Comparison of ENCODE assay signal across 7 cellular contexts in genomic region chr1:120032253-120032652, GRCh38. TPM values are rescaled to one million over a fixed set of nuclear protein-coding genes. Genes with fewer than 3 reads are reported as not detected.
DNase-seq lines count a peak whose midpoint lies in the region; ATAC-seq, FAIRE-seq and TF ChIP-seq lines count a peak whose summit lies in the region.
"Not testable (repeated sequence)": the region's sequence is repeated elsewhere in the genome, so short reads cannot be mapped to it uniquely, and the experiment has no call there.

No MANE protein-coding gene starts in this region.

- CTCF ChIA-PET in Calu3 (lab: Charles Lee); HepG2 (lab: Yijun Ruan, JAX; ENCODE audit: low intra/inter-chr PET ratio, low total read pairs): not testable (repeated sequence)

- not testable (repeated sequence) for H3K27ac ChIP-seq in HepG2 (ENCODE audit: extremely low read length, insufficient read depth, low read length); liver (ENCODE audit: low read depth in 1 of 2, low read length in 2 of 2); prostate gland; stomach

- H3K36me3 ChIP-seq in HepG2 (replicated peaks in 1 of 2; ENCODE audit: control insufficient read depth in 1 of 2, insufficient read depth in 2 of 2, low read length in 2 of 2); liver (ENCODE audit: control insufficient read depth in 4 of 4, insufficient read depth in 3 of 4, low read depth in 1 of 4, low read length in 3 of 4); prostate gland; stomach: not testable (repeated sequence)

- not testable (repeated sequence) for H3K27me3 ChIP-seq in HepG2 (ENCODE audit: control insufficient read depth in 1 of 2, insufficient read depth in 2 of 2, low read length in 2 of 2); liver (ENCODE audit: control insufficient read depth in 4 of 4, insufficient read depth in 4 of 4, low read length in 3 of 4); prostate gland (replicated peaks; ENCODE audit: insufficient read depth); stomach

- not testable (repeated sequence) for H3K79me2 ChIP-seq in HepG2 (ENCODE audit: insufficient read depth, low read length)

- H3K9me3 Mint-ChIP-seq in Calu3 (ENCODE audit: low read depth, unreplicated experiment), result not testable (repeated sequence)

- ATAC-seq in HepG2, result not testable (repeated sequence)

- H3K4me2 ChIP-seq in HepG2 (ENCODE audit: low read depth, low read length), result not testable (repeated sequence)

- not testable (repeated sequence) for H3K9me3 ChIP-seq in HepG2 (ENCODE audit: low read length); liver (ENCODE audit: control insufficient read depth in 4 of 4, low read length in 3 of 4); prostate gland; stomach

- WGBS in HepG2 (ENCODE audit: low lambda C conversion rate), result no CpG with 5 or more reads among the region's 3 CpGs
- WGBS in liver, result 30% methylated on average over 2 of the region's 3 CpGs
- WGBS in prostate gland, result no CpG with 5 or more reads among the region's 3 CpGs
- 21 to 58% (median 22%) methylated on average over 2 of the region's 3 CpGs; no CpG with 5 or more reads in 2 of the 5 donors for WGBS in stomach, 5 donors

- not testable (repeated sequence) for H3K4me1 Mint-ChIP-seq in Calu3 (ENCODE audit: low read depth, unreplicated experiment)

- H3K4me3 Mint-ChIP-seq in Calu3 (ENCODE audit: low read depth, unreplicated experiment), result not testable (repeated sequence)

- not testable (repeated sequence) for TF ChIP-seq RAD21 in HepG2 (CRISPR knock-in tag; IDR thresholded peaks at IDR 0.05); liver (IDR thresholded peaks at IDR 0.05)

- TF ChIP-seq CTCF in Calu3 (IDR thresholded peaks at IDR 0.05; ENCODE audit: unreplicated experiment); HepG2 (CRISPR knock-in tag; IDR thresholded peaks at IDR 0.05); liver (IDR thresholded peaks at IDR 0.05; ENCODE audit: low read depth, low read length, missing input control); prostate gland (IDR thresholded peaks at IDR 0.05); stomach (IDR thresholded peaks at IDR 0.05): not testable (repeated sequence)

- H4K20me1 ChIP-seq in HepG2 (ENCODE audit: insufficient read depth, low read length), result not testable (repeated sequence)

- H3K27me3 Mint-ChIP-seq in Calu3 (ENCODE audit: unreplicated experiment), result not testable (repeated sequence)

- not testable (repeated sequence) for BruUV-seq in Calu3 (replicated peaks; lab: Mats Ljungman, UMichigan); HepG2 (replicated peaks; lab: Mats Ljungman, UMichigan)

- not testable (repeated sequence) for H2AFZ ChIP-seq in HepG2 (ENCODE audit: low read length)

- not testable (repeated sequence) for TF ChIP-seq POLR2A in H54 (IDR thresholded peaks at IDR 0.05; ENCODE audit: low read depth, low read length); HepG2 (IDR thresholded peaks at IDR 0.05; ENCODE audit: insufficient read depth in 1 of 2, low read depth in 2 of 2, low read length in 2 of 2); prostate gland (IDR thresholded peaks at IDR 0.05); stomach (IDR thresholded peaks at IDR 0.05)

- not testable (repeated sequence) for H3K36me3 Mint-ChIP-seq in Calu3 (ENCODE audit: insufficient read depth, unreplicated experiment)

- POLR2A ChIA-PET in HepG2 (lab: Yijun Ruan, JAX), result not testable (repeated sequence)

- DNase-seq in Calu3 (peak; percentile 0), mucosa of gallbladder (ENCODE audit: low spot score) (peak; percentile 10), prostate gland (ENCODE audit: low spot score) (peak; percentile 37), stomach (peak; percentile 26)
- not testable (repeated sequence) for DNase-seq in H54 (ENCODE audit: insufficient read length, low spot score); HepG2 (ENCODE audit: low spot score)

- H3K9ac ChIP-seq in HepG2 (ENCODE audit: insufficient read depth, low read depth, low read length); liver (ENCODE audit: low read depth in 1 of 2, low read length in 2 of 2): not testable (repeated sequence)

- H3K27ac Mint-ChIP-seq in Calu3 (ENCODE audit: unreplicated experiment), result not testable (repeated sequence)

- intact Hi-C loops in Calu3 (cut with micrococcal nuclease; ENCODE audit: unreplicated experiment); HepG2 (cut with micrococcal nuclease; ENCODE audit: unreplicated experiment); prostate gland (cut with DNase I); stomach (cut with DNase I; ENCODE audit: low total_unique reads): not testable (repeated sequence)

- TF ChIP-seq EP300 in HepG2 (IDR thresholded peaks at IDR 0.05; ENCODE audit: low read depth in 2 of 2, low read length in 2 of 2); HepG2 (CRISPR knock-in tag; IDR thresholded peaks at IDR 0.05; ENCODE audit: borderline replicate concordance); stomach (IDR thresholded peaks at IDR 0.05): not testable (repeated sequence)

- H3K4me3 ChIP-seq in HepG2 (replicated peaks in 1 of 3; ENCODE audit: insufficient read depth in 1 of 3, low read depth in 2 of 3, low read length in 3 of 3); liver (ENCODE audit: low read depth in 1 of 3, low read length in 3 of 3); prostate gland; stomach: not testable (repeated sequence)

- FAIRE-seq in H54 (lab: Jason Lieb, UNC), result peak; percentile 77
- FAIRE-seq in HepG2 (lab: Jason Lieb, UNC), result peak; percentile 70

- H3K4me1 ChIP-seq in HepG2 (ENCODE audit: insufficient read depth, low read length); liver (ENCODE audit: control insufficient read depth in 4 of 4, insufficient read depth in 4 of 4, low read length in 3 of 4); prostate gland (replicated peaks); stomach: not testable (repeated sequence)

- in situ Hi-C loops in HepG2 (cut with HindIII; ENCODE audit: extremely low pct_ligation_motif_present, low pct_unique_long_range_greater_than_20kb), result not testable (repeated sequence)

TF ChIP-seq in HepG2, 621 proteins besides CTCF, POLR2A, EP300 and RAD21:
- TF ChIP-seq FOXA3 (CRISPR knock-in tag; IDR thresholded peaks at IDR 0.05), result 0 out of 2 replicates have a peak, but pooled peaks have one; percentile 9

TF ChIP-seq in liver, 16 proteins besides CTCF, POLR2A, EP300 and RAD21:
- TF ChIP-seq FOXA1 (IDR thresholded peaks at IDR 0.05) (peak; percentile 52), JUND (IDR thresholded peaks at IDR 0.05) (peak in 1 of 2 donors; percentile 31), RXRA (IDR thresholded peaks at IDR 0.05) (peak in 1 of 2 donors; percentile 23), HNF4A (conservative IDR thresholded peaks at IDR 0.05) (peak; percentile 26 to 32), SP1 (IDR thresholded peaks at IDR 0.05) (peak; percentile 15), FOXA2 (IDR thresholded peaks at IDR 0.05) (peak; percentile 51)

RNA-seq across cellular contexts. Expression of gene NOTCH2, which starts 37.2 kb away (rescaled TPM):
- total RNA-seq in Calu3 (2022) (72.6 and 79.6 TPM in 2 replicates), HepG2 (2016; rRNA removed; fragmentation: Illumina TruSeq; extraction: Trizol) (6.2 and 11.4 TPM in 2 replicates), liver (10 to 100 TPM; 40.3 to 55.3 TPM), mucosa of gallbladder (131 TPM), prostate gland (100 to 1,000 TPM in 1 of 2 donors, 10 to 100 TPM in 1; 77.7 to 231 TPM), stomach (100 to 1,000 TPM in 1 of 5 donors, 10 to 100 TPM in 4; 24.1 to 191 (median 46.6) TPM)
- total RNA-seq in HepG2 (2016; cell fraction: cytosol; rRNA removed; fragmentation: Illumina TruSeq; extraction: Trizol; ENCODE audit: low read depth), result 1.3 and 1.4 TPM in 2 replicates
- 6.0 and 11.7 TPM in 2 replicates for total RNA-seq in HepG2 (2016; cell fraction: insoluble cytoplasmic fraction; rRNA removed; fragmentation: Illumina TruSeq; extraction: Trizol)
- 2.4 and 2.7 TPM in 2 replicates for total RNA-seq in HepG2 (2016; cell fraction: membrane; rRNA removed; fragmentation: Illumina TruSeq; extraction: Trizol)
- total RNA-seq in HepG2 (2016; cell fraction: nucleus; rRNA removed; fragmentation: Illumina TruSeq; extraction: Trizol), result 23.4 and 25.9 TPM in 2 replicates
- polyA plus RNA-seq in HepG2 (2011; rRNA removed) (4.0 and 4.3 TPM in 2 replicates), liver (10 to 100 TPM in 1 of 2 donors, 1 to 10 TPM in 1; 8.7 to 14.5 TPM), stomach (1 to 10 TPM in 2 of 3 donors, under 1 TPM in 1; 0.92 to 6.6 (median 3.5) TPM)
- polyA plus RNA-seq in HepG2 (2011; cell fraction: cytosol; rRNA removed), result 3.3 and 4.3 TPM in 2 replicates
- polyA plus RNA-seq in HepG2 (2011; cell fraction: nucleus; rRNA removed), result 7.4 and 8.6 TPM in 2 replicates
- 7.4 and 8.2 TPM in 2 replicates for polyA plus RNA-seq in HepG2 (2012)
- 0.29 and 0.33 TPM in 2 replicates for polyA plus RNA-seq in HepG2 (2016; cell fraction: cytosol; fragmentation: Illumina TruSeq; extraction: Trizol; ENCODE audit: low read depth)
- polyA plus RNA-seq in HepG2 (2016; cell fraction: insoluble cytoplasmic fraction; fragmentation: Illumina TruSeq; extraction: Trizol; ENCODE audit: low read depth), result 2.3 and 2.4 TPM in 2 replicates
- polyA plus RNA-seq in HepG2 (2016; cell fraction: membrane; fragmentation: Illumina TruSeq; extraction: Trizol; ENCODE audit: low read depth), result 0.41 and 0.55 TPM in 2 replicates
- polyA plus RNA-seq in HepG2 (2016; cell fraction: nucleus; fragmentation: Illumina TruSeq; extraction: Trizol; ENCODE audit: insufficient read depth, low read depth), result 10.2 and 10.5 TPM in 2 replicates
- 49.6 and 185 TPM in 2 replicates for polyA minus RNA-seq in HepG2 (2011; rRNA and poly(A)+ RNA removed; ENCODE audit: low replicate concordance)
- 11.3 and 17.0 TPM in 2 replicates for polyA minus RNA-seq in HepG2 (2011; cell fraction: cytosol; rRNA and poly(A)+ RNA removed)
- polyA minus RNA-seq in HepG2 (2011; cell fraction: nucleus; rRNA and poly(A)+ RNA removed), result 26.5 and 34.7 TPM in 2 replicates
